ENCODE assay signal across 1 cellular context in the genomic region with DNA sequence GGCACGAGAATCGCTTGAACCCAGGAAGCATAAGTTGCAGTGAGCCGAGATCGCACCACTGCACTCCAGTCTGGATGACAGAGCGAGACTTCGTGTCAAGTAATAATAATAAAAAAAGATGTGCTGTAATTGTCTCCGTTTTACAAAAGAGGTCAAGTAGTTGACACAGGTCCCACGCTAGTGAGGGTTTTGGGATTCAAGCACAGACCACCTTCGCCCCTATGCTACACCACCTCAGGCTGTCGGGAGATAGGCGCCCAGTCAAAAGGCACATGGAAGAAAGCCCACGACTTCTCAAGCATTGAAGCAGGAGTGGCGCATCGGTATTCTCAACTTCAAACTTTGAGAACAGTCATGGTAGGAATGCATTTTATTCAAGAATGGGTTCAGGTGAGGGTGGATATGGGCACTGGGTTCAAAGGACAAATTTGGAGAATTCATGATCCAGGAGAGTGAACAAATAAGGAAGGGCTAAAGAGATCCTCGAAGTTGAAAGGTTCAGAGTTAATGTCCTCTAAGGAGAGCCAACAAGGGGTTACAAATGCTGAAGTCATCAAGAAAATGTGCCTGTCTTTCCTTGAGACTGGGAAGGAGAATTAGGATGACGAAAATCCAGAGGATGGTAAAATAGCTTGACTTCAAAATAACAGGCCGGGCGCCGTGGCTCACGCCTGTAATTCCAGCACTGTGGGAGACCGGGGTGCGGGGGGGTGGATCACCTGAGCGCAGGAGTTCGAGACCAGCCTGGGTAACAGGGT.
TF ChIP-seq lines count a peak whose summit lies in the region.

No MANE protein-coding gene starts in this region.

TF ChIP-seq in GM12878, 131 proteins besides CTCF, POLR2A, EP300 and RAD21:
- TF ChIP-seq, protein P1, sequence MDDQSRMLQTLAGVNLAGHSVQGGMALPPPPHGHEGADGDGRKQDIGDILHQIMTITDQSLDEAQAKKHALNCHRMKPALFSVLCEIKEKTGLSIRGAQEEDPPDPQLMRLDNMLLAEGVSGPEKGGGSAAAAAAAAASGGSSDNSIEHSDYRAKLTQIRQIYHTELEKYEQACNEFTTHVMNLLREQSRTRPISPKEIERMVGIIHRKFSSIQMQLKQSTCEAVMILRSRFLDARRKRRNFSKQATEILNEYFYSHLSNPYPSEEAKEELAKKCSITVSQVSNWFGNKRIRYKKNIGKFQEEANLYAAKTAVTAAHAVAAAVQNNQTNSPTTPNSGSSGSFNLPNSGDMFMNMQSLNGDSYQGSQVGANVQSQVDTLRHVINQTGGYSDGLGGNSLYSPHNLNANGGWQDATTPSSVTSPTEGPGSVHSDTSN (IDR thresholded peaks at IDR 0.05; ENCODE audit: insufficient replicate concordance, low read depth, low read length): no peak
- TF ChIP-seq PML (IDR thresholded peaks at IDR 0.05; ENCODE audit: low read length) (no peak), NR2C2 (IDR thresholded peaks at IDR 0.05; ENCODE audit: borderline replicate concordance, control insufficient read depth, insufficient read length, low read depth) (no peak), POLR2AphosphoS2 (IDR thresholded peaks at IDR 0.05; ENCODE audit: low read depth, low read length) (no peak), SREBF2 (IDR thresholded peaks at IDR 0.05; ENCODE audit: low read length) (no peak)
